In the genomic region with DNA sequence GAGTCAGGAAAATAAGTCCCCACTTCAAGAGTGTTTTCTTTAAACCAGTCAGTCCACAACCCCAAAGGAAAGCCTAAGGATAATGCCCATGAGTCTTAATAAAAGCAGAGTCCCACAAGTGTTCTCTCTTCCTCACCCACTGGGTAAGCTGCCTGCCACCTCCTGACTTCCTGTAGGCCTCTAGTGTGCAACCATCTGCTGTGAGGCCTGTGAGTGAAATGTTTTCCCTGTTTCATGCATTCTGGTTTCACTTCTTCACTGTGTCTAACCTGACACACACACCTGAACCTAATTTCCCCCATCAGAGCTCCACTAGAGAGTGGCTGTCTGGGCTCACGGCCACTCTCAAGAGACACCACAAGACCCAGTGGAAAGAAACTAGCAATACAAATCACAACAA, we compare ENCODE assay signal across 9 cellular contexts. TPM values are rescaled to one million over a fixed set of nuclear protein-coding genes. Genes with fewer than 3 reads are reported as not detected.
DNase-seq lines count a peak whose midpoint lies in the region; ATAC-seq, FAIRE-seq and TF ChIP-seq lines count a peak whose summit lies in the region.
"Had no signal": no experiment of that assay in that cellular context is flagged by ENCODE, and none has a peak within 500 bp of the region (broad histone marks: within the 10 kb centered on the region; RNA-seq: fewer than 3 reads in every experiment).

No MANE protein-coding gene starts in this region.

- H3K27me3 ChIP-seq in CD8-positive, alpha-beta T cell (ENCODE audit: insufficient read depth, low read length): no peaks in the 10 kb centered on the region
- peaks cover 0 to 3% of the 10 kb centered on the region in 2 experiments; a peak in 1 of 5 replicates for H3K27me3 ChIP-seq in HepG2 (ENCODE audit: control insufficient read depth in 1 of 2, insufficient read depth in 2 of 2, low read length in 2 of 2)
- H3K27me3 ChIP-seq in stomach: peaks cover 0 to 15% (median 0%) of the 10 kb centered on the region in 3 donors

- DNase-seq in CD8-positive, alpha-beta T cell: peak in 5 of 7 experiments; percentile 17 to 68 (median 30)
- DNase-seq in activated naive CD4-positive, alpha-beta T cell treated with anti-CD3 and anti-CD28 coated beads, Interleukin-2, amount 50 U/mL, for 16 hours: peak; percentile 53
- DNase-seq in midbrain (lab: John Stamatoyannopoulos, UW): no peak
- DNase-seq in HepG2 (ENCODE audit: low spot score): no peak
- DNase-seq in stomach: no peak
- no peak for DNase-seq in HuH-7 (ENCODE audit: low spot score)

- no peaks in the 10 kb centered on the region for H3K9me3 Mint-ChIP-seq in CD8-positive, alpha-beta T cell

- 63% methylated on average over 1 of the region's 1 CpG for WGBS in HepG2 (ENCODE audit: low lambda C conversion rate)
- 77 to 94% (median 87%) methylated on average over 1 of the region's 1 CpG for WGBS in stomach, 5 donors

- TF ChIP-seq POLR2A in HepG2 (IDR thresholded peaks at IDR 0.05; ENCODE audit: insufficient read depth in 1 of 2, low read depth in 2 of 2, low read length in 2 of 2) (no peak), stomach (IDR thresholded peaks at IDR 0.05) (no peak)

- TF ChIP-seq EP300 in HepG2 (IDR thresholded peaks at IDR 0.05; ENCODE audit: low read depth in 2 of 2, low read length in 2 of 2) (no peak), HepG2 (CRISPR knock-in tag; IDR thresholded peaks at IDR 0.05; ENCODE audit: borderline replicate concordance) (no peak), stomach (IDR thresholded peaks at IDR 0.05) (no peak)

- BruUV-seq in HepG2 (replicated peaks; lab: Mats Ljungman, UMichigan): no TSS peak

- no peaks in the 10 kb centered on the region for H3K36me3 ChIP-seq in CD8-positive, alpha-beta T cell (ENCODE audit: insufficient read depth, low read length)
- H3K36me3 ChIP-seq in HepG2 (replicated peaks in 1 of 2; ENCODE audit: control insufficient read depth in 1 of 2, insufficient read depth in 2 of 2, low read length in 2 of 2) (no peaks in the 10 kb centered on the region), stomach (no peaks in the 10 kb centered on the region)

- H3K27me3 Mint-ChIP-seq in CD8-positive, alpha-beta T cell (ENCODE audit: low read depth): no peaks in the 10 kb centered on the region

- intact Hi-C loops in CD8-positive, alpha-beta T cell (cut with DNase I, micrococcal nuclease): no loop called here
- intact Hi-C loops in HepG2 (cut with micrococcal nuclease; ENCODE audit: unreplicated experiment): no loop called here
- intact Hi-C loops in stomach (cut with DNase I; ENCODE audit: low total_unique reads): no loop called here

- no peaks in the 10 kb centered on the region for H3K79me2 ChIP-seq in HepG2 (ENCODE audit: insufficient read depth, low read length)

- peak; percentile 53 for ATAC-seq in CD8-positive, alpha-beta T cell
- ATAC-seq in GM21367 (IDR thresholded peaks at IDR 0.05; ENCODE audit: unreplicated experiment) (peak; percentile 97), HG03558 (IDR thresholded peaks at IDR 0.05; ENCODE audit: extremely low read depth, unreplicated experiment) (peak; percentile 90), HepG2 (no peak)

- H3K4me2 ChIP-seq in HepG2 (ENCODE audit: low read depth, low read length): no peak overlapping the region

- in situ Hi-C loops in HepG2 (cut with HindIII; ENCODE audit: extremely low pct_ligation_motif_present, low pct_unique_long_range_greater_than_20kb): no loop called here

- peak overlapping the region; percentile 95 for H3K27ac Mint-ChIP-seq in CD8-positive, alpha-beta T cell

- TF ChIP-seq CTCF in CD8-positive, alpha-beta T cell (IDR thresholded peaks at IDR 0.05): no peak
- TF ChIP-seq CTCF in HepG2 (CRISPR knock-in tag; IDR thresholded peaks at IDR 0.05) (no peak), stomach (IDR thresholded peaks at IDR 0.05) (no peak)

- no peak overlapping the region for H3K9ac ChIP-seq in HepG2 (ENCODE audit: insufficient read depth, low read depth, low read length)

- POLR2A ChIA-PET in CD8-positive, alpha-beta T cell (lab: Charles Lee): interaction anchor here (1.1 to 1.4 kb wide), 4 partner anchors 16 to 95 kb away, joined by 3 to 7 read pairs (median 4); no protein-coding TSS in a partner anchor
- POLR2A ChIA-PET in HepG2 (lab: Yijun Ruan, JAX): no interaction called here

- H3K36me3 Mint-ChIP-seq in CD8-positive, alpha-beta T cell: no peaks in the 10 kb centered on the region

- no peak overlapping the region for H2AFZ ChIP-seq in HepG2 (ENCODE audit: low read length)

- no peak for TF ChIP-seq RAD21 in HepG2 (CRISPR knock-in tag; IDR thresholded peaks at IDR 0.05)

- peaks cover 88% of the 10 kb centered on the region for H3K4me1 ChIP-seq in CD8-positive, alpha-beta T cell (ENCODE audit: insufficient read depth, low read length)
- H3K4me1 ChIP-seq in HepG2 (ENCODE audit: insufficient read depth, low read length) (peaks cover 12% of the 10 kb centered on the region; the same call in 1 of the 2 replicates), stomach (no peaks in the 10 kb centered on the region)

- H3K4me3 ChIP-seq in CD8-positive, alpha-beta T cell (ENCODE audit: low read depth, low read length): no peak overlapping the region
- H3K4me3 ChIP-seq in HepG2 (replicated peaks in 1 of 3; ENCODE audit: insufficient read depth in 1 of 3, low read depth in 2 of 3, low read length in 3 of 3) (no peak overlapping the region), stomach (no peak overlapping the region)

- peaks cover 95% of the 10 kb centered on the region for H3K4me1 Mint-ChIP-seq in CD8-positive, alpha-beta T cell (ENCODE audit: low read depth)

- H4K20me1 ChIP-seq in HepG2 (ENCODE audit: insufficient read depth, low read length): no peaks in the 10 kb centered on the region

- peak overlapping the region; percentile 23 for H3K4me3 Mint-ChIP-seq in CD8-positive, alpha-beta T cell

- no peaks in the 10 kb centered on the region for H3K9me3 ChIP-seq in CD8-positive, alpha-beta T cell (ENCODE audit: low read length)
- no peaks in the 10 kb centered on the region for H3K9me3 ChIP-seq in HepG2 (ENCODE audit: low read length)
- H3K9me3 ChIP-seq in stomach: peaks cover 0 to 9% (median 4%) of the 10 kb centered on the region in 4 donors

- H3K27ac ChIP-seq in CD8-positive, alpha-beta T cell (ENCODE audit: low read depth, low read length): peak overlapping the region; percentile 18
- no peak overlapping the region for H3K27ac ChIP-seq in HepG2 (ENCODE audit: extremely low read length, insufficient read depth, low read length)
- no peak overlapping the region for H3K27ac ChIP-seq in stomach

- no peak for FAIRE-seq in HepG2 (lab: Jason Lieb, UNC)
- FAIRE-seq: keratinocyte had no signal

- CTCF ChIA-PET in CD8-positive, alpha-beta T cell (lab: Charles Lee): interaction anchor here (1.4 kb wide), 1 partner anchor 51 kb away, joined by 10 read pairs; no protein-coding TSS in a partner anchor
- CTCF ChIA-PET in HepG2 (lab: Yijun Ruan, JAX; ENCODE audit: low intra/inter-chr PET ratio, low total read pairs): no interaction called here

RNA-seq across cellular contexts. Expression of a gene that starts 38.9 kb away (rescaled TPM):
- under 1 TPM in 1 of 2 experiments, not detected in 1; 0.22 TPM for total RNA-seq in CD8-positive, alpha-beta T cell
- total RNA-seq in HepG2 (2016; rRNA removed; fragmentation: Illumina TruSeq; extraction: Trizol): not detected in 2 replicates
- not detected in 2 replicates for total RNA-seq in HepG2 (2016; cell fraction: cytosol; rRNA removed; fragmentation: Illumina TruSeq; extraction: Trizol; ENCODE audit: low read depth)
- 0.13 TPM in 1 of 2 replicates, not detected in the other for total RNA-seq in HepG2 (2016; cell fraction: insoluble cytoplasmic fraction; rRNA removed; fragmentation: Illumina TruSeq; extraction: Trizol)
- total RNA-seq in HepG2 (2016; cell fraction: membrane; rRNA removed; fragmentation: Illumina TruSeq; extraction: Trizol): 0.07 TPM in 1 of 2 replicates, not detected in the other
- total RNA-seq in HepG2 (2016; cell fraction: nucleus; rRNA removed; fragmentation: Illumina TruSeq; extraction: Trizol): 0.19 TPM in 1 of 2 replicates, not detected in the other
- 0.03 TPM in 1 of 2 replicates, not detected in the other for polyA plus RNA-seq in HepG2 (2011; rRNA removed)
- polyA plus RNA-seq in HepG2 (2011; cell fraction: cytosol; rRNA removed): not detected in 2 replicates
- not detected in 2 replicates for polyA plus RNA-seq in HepG2 (2011; cell fraction: nucleus; rRNA removed)
- not detected in 2 replicates for polyA plus RNA-seq in HepG2 (2012)
- not detected in 2 replicates for polyA plus RNA-seq in HepG2 (2016; cell fraction: cytosol; fragmentation: Illumina TruSeq; extraction: Trizol; ENCODE audit: low read depth)
- polyA plus RNA-seq in HepG2 (2016; cell fraction: insoluble cytoplasmic fraction; fragmentation: Illumina TruSeq; extraction: Trizol; ENCODE audit: low read depth): not detected in 2 replicates
- polyA plus RNA-seq in HepG2 (2016; cell fraction: membrane; fragmentation: Illumina TruSeq; extraction: Trizol; ENCODE audit: low read depth): not detected in 2 replicates
- polyA plus RNA-seq in HepG2 (2016; cell fraction: nucleus; fragmentation: Illumina TruSeq; extraction: Trizol; ENCODE audit: insufficient read depth, low read depth): 0.18 and 0.19 TPM in 2 replicates
- polyA minus RNA-seq in HepG2 (2011; rRNA and poly(A)+ RNA removed; ENCODE audit: low replicate concordance): not detected in 2 replicates
- not detected in 2 replicates for polyA minus RNA-seq in HepG2 (2011; cell fraction: cytosol; rRNA and poly(A)+ RNA removed)
- polyA minus RNA-seq in HepG2 (2011; cell fraction: nucleus; rRNA and poly(A)+ RNA removed): not detected in 2 replicates
- 1 to 10 TPM in 1 of 5 donors, not detected in 4; 2.6 TPM for total RNA-seq in stomach
- polyA plus RNA-seq in stomach: under 1 TPM in 2 of 3 donors, not detected in 1; 0.31 to 0.90 TPM
- polyA plus RNA-seq: keratinocyte had no signal

Comparison
In these comparisons a context has a peak if more than half of its experiments do, and no peak if none do; other contexts are left out.
1. DNase-seq: peak in CD8-positive, alpha-beta T cell (5 of 7) and activated naive CD4-positive, alpha-beta T cell treated with anti-CD3 and anti-CD28 coated beads, Interleukin-2, amount 50 U/mL, for 16 hours (single experiment); none in midbrain (single experiment), HepG2 (single experiment), stomach (single experiment) and HuH-7 (single experiment).